Comparison of ENCODE assay signal across 8 cellular contexts in the genomic region with DNA sequence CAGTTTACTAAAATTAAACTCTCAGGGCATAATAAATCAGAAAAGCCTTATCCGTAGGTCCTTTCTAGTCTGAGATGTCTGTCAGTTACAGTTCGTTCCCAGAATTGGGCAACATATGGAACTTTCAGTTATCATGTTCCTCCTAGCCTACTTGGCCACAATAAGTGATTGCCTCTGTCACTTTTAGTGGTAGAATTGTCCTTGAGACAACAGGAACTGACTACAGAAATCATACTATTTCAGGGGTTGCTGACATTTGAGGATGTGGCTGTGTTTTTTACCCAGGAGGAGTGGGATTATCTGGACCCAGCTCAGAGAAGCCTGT. TPM values are rescaled to one million over a fixed set of nuclear protein-coding genes. Genes with fewer than 3 reads are reported as not detected.
DNase-seq lines count a peak whose midpoint lies in the region; ATAC-seq and TF ChIP-seq lines count a peak whose summit lies in the region.

No MANE protein-coding gene starts in this region.

- H3K4me3 Mint-ChIP-seq in activated T-cell treated with anti-CD3 and anti-CD28 coated beads, Interleukin-2, amount 50 U/mL, for 72 hours = peak overlapping the region; percentile 90 to 99
- peak overlapping the region; percentile 89 for H3K4me3 Mint-ChIP-seq in activated naive CD8-positive, alpha-beta T cell treated with anti-CD3 and anti-CD28 coated beads for 36 hours

- TF ChIP-seq CTCF in tibial artery (IDR thresholded peaks at IDR 0.05) = no peak

- H3K36me3 Mint-ChIP-seq in activated T-cell treated with anti-CD3 and anti-CD28 coated beads, Interleukin-2, amount 50 U/mL, for 72 hours (ENCODE audit: insufficient read depth in 2 of 2) = peaks cover 43 to 70% of the 10 kb centered on the region in 2 donors
- peaks cover 75% of the 10 kb centered on the region for H3K36me3 Mint-ChIP-seq in activated naive CD8-positive, alpha-beta T cell treated with anti-CD3 and anti-CD28 coated beads for 36 hours

- H3K36me3 ChIP-seq in tibial artery = peaks cover 43 to 46% (median 46%) of the 10 kb centered on the region in 3 donors

- H3K4me3 ChIP-seq in tibial artery = peak overlapping the region; percentile 77 to 82

- H3K27ac ChIP-seq in layer of hippocampus (ENCODE audit: low read depth, low read length) = peak overlapping the region; percentile 10
- peak overlapping the region; percentile 85 to 89 for H3K27ac ChIP-seq in tibial artery

- H3K9me3 ChIP-seq in tibial artery = peaks cover 0 to 22% (median 0%) of the 10 kb centered on the region in 3 donors

- H3K4me1 ChIP-seq in tibial artery = peaks cover 0 to 38% (median 21%) of the 10 kb centered on the region in 4 donors

- H3K4me1 Mint-ChIP-seq in activated T-cell treated with anti-CD3 and anti-CD28 coated beads, Interleukin-2, amount 50 U/mL, for 72 hours (ENCODE audit: low read depth) = peaks cover 70% of the 10 kb centered on the region
- peaks cover 39% of the 10 kb centered on the region for H3K4me1 Mint-ChIP-seq in activated naive CD8-positive, alpha-beta T cell treated with anti-CD3 and anti-CD28 coated beads for 36 hours

- no peak for ATAC-seq in activated T-cell treated with anti-CD3 and anti-CD28 coated beads, Interleukin-2, amount 50 U/mL, for 72 hours (replicated peaks in 1 of 2)

- peaks cover 10 to 14% of the 10 kb centered on the region in 2 donors for H3K9me3 Mint-ChIP-seq in activated T-cell treated with anti-CD3 and anti-CD28 coated beads, Interleukin-2, amount 50 U/mL, for 72 hours
- H3K9me3 Mint-ChIP-seq in activated naive CD8-positive, alpha-beta T cell treated with anti-CD3 and anti-CD28 coated beads for 36 hours = peaks cover 32% of the 10 kb centered on the region

- H3K27ac Mint-ChIP-seq in activated T-cell treated with anti-CD3 and anti-CD28 coated beads, Interleukin-2, amount 50 U/mL, for 72 hours = peak overlapping the region; percentile 81
- peak overlapping the region; percentile 96 for H3K27ac Mint-ChIP-seq in activated naive CD8-positive, alpha-beta T cell treated with anti-CD3 and anti-CD28 coated beads for 36 hours

- no peak for DNase-seq in activated T-cell treated with anti-CD3 and anti-CD28 coated beads, Interleukin-2, amount 50 U/mL, for 72 hours
- DNase-seq in activated T-cell treated with anti-CD3 and anti-CD28 coated beads for 4 hours (no peak), tibial artery (no peak), dedifferentiated amniotic fluid mesenchymal stem cell (ENCODE audit: extremely low spot score) (no peak), NCI-H748 (lab: John Stamatoyannopoulos, UW; ENCODE audit: unreplicated experiment) (no peak), superior temporal gyrus (ENCODE audit: extremely low spot score) (no peak)
- no peak for DNase-seq in activated naive CD8-positive, alpha-beta T cell treated with anti-CD3 and anti-CD28 coated beads for 36 hours

- H3K27me3 ChIP-seq in layer of hippocampus (ENCODE audit: control insufficient read depth, insufficient read depth, low read length) = no peaks in the 10 kb centered on the region
- H3K27me3 ChIP-seq in tibial artery = no peaks in the 10 kb centered on the region

- intact Hi-C loops in tibial artery (cut with DNase I; ENCODE audit: low total_unique reads) = loop anchor here (5.0 kb wide), 1 partner anchor 133 kb away; the partner anchor contains the start of gene RNF20

- H3K27me3 Mint-ChIP-seq in activated T-cell treated with anti-CD3 and anti-CD28 coated beads, Interleukin-2, amount 50 U/mL, for 72 hours (ENCODE audit: low read depth) = no peaks in the 10 kb centered on the region
- H3K27me3 Mint-ChIP-seq in activated naive CD8-positive, alpha-beta T cell treated with anti-CD3 and anti-CD28 coated beads for 36 hours = no peaks in the 10 kb centered on the region

RNA-seq across cellular contexts. Expression of gene ZNF189, which starts 1.0 kb away (rescaled TPM):
- 1 to 10 TPM; 8.3 to 9.0 TPM for total RNA-seq in activated T-cell treated with anti-CD3 and anti-CD28 coated beads, Interleukin-2, amount 50 U/mL, for 72 hours
- 1 to 10 TPM; 7.7 to 8.4 TPM for total RNA-seq in activated naive CD8-positive, alpha-beta T cell treated with anti-CD3 and anti-CD28 coated beads for 36 hours

RNA-seq across cellular contexts. Expression of gene MRPL50, which starts 1.2 kb away (rescaled TPM):
- 10 to 100 TPM; 11.6 to 11.8 TPM for total RNA-seq in activated T-cell treated with anti-CD3 and anti-CD28 coated beads, Interleukin-2, amount 50 U/mL, for 72 hours
- total RNA-seq in activated naive CD8-positive, alpha-beta T cell treated with anti-CD3 and anti-CD28 coated beads for 36 hours = 10 to 100 TPM; 17.3 to 19.4 TPM

RNA-seq across cellular contexts. Expression of gene BAAT, which starts 14.8 kb away (rescaled TPM):
- under 1 TPM; 0.19 to 0.24 TPM for total RNA-seq in activated T-cell treated with anti-CD3 and anti-CD28 coated beads, Interleukin-2, amount 50 U/mL, for 72 hours
- under 1 TPM; 0.06 to 0.10 TPM for total RNA-seq in activated naive CD8-positive, alpha-beta T cell treated with anti-CD3 and anti-CD28 coated beads for 36 hours

RNA-seq across cellular contexts. Expression of gene ALDOB, which starts 36.0 kb away (rescaled TPM):
- total RNA-seq in activated T-cell treated with anti-CD3 and anti-CD28 coated beads, Interleukin-2, amount 50 U/mL, for 72 hours = not detected
- total RNA-seq in activated naive CD8-positive, alpha-beta T cell treated with anti-CD3 and anti-CD28 coated beads for 36 hours = not detected
